In the genomic region with DNA sequence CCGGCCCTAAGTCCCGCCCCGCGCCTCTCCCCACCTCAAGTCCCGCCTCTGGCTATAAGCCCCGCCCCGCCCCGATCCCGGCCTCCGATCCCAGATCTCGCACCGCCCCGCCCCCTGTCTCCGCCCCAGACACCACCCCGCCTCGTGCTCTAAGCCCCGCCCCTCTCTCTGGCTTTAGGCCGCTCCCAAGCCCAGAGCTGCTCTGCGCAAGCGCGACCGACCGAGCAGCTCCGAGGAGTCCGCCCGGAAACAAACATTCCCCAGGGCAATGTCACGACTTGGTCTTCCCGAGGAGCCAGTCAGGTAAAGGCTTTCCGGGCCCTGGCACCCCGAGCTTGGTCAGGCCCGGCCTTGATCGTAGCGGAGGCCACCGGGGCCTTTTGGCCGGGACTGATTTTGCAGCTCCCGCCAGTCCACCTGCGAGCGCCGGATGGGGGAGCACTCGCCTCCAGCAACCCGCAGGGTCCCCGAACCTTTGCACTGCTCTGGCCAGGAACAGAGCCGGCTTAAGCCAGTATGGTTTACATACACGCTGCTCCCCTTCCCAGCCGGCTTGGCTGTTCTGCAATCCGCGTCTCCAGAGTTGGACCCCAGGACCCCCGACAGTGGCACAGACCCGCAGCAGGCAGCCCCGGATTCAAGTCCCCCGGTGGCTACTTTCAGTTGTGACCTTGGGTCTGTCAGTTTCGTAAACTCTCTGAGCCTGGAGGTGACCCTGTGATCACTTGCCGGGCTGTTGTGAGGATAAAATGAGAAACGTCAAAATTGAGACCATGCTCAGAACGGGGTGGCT, we compare ENCODE assay signal across 8 cellular contexts. TPM values are rescaled to one million over a fixed set of nuclear protein-coding genes. Genes with fewer than 3 reads are reported as not detected.
DNase-seq lines count a peak whose midpoint lies in the region; ATAC-seq and TF ChIP-seq lines count a peak whose summit lies in the region.

A gene (plus strand): TSS at position 200 of the 793 bp plus-strand sequence. CDS start 69 bp downstream, at position 269.

- peak within 1 kb of the TSS; percentile 73 for H3K27ac ChIP-seq in colonic mucosa

- CTCF ChIA-PET in BJ (lab: Yijun Ruan, JAX), result interaction anchor here (0.8 to 1.5 kb wide), 3 partner anchors 17 to 253 kb away, joined by 3 read pairs; no protein-coding TSS in a partner anchor

- H3K27me3 ChIP-seq in BJ (ENCODE audit: control insufficient read depth, insufficient read depth, low read length), result no peaks in the 10 kb centered on the region
- H3K27me3 ChIP-seq in colonic mucosa, result no peaks in the 10 kb centered on the region

- DNase-seq in BJ (ENCODE audit: low read depth) (peak; percentile 75), NCI-H446 treated with DMSO at 0.1 percent for 48 hours (lab: John Stamatoyannopoulos, UW) (peak; percentile 33), colonic mucosa (peak; percentile 99), left kidney (ENCODE audit: low read depth, low spot score) (peak; percentile 99)
- DNase-seq in activated CD4-positive, alpha-beta T cell treated with anti-CD3 and anti-CD28 coated beads for 48 hours, result peak; percentile 99
- DNase-seq in stimulated activated CD4-positive, alpha-beta T cell treated with anti-CD3 and anti-CD28 coated beads, Interleukin-1b, Interleukin-23, amount 100 ng/mL, for 48 hours, result peak; percentile 97

- intact Hi-C loops in colonic mucosa (cut with DNase I), result no loop called here

- POLR2A ChIA-PET in BJ (lab: Charles Lee), result no interaction called here

- peak within 1 kb of the TSS; percentile 92 to 95 for H3K9ac ChIP-seq in colonic mucosa (ENCODE audit: low read depth in 2 of 2, low read length in 2 of 2)

- peak; percentile 60 for TF ChIP-seq POLR2A in GM19099 (IDR thresholded peaks at IDR 0.05; ENCODE audit: extremely low read depth, insufficient read length, low read depth)

- H3K36me3 ChIP-seq in BJ (ENCODE audit: control insufficient read depth, insufficient read depth, low read length), result no peaks in the 10 kb centered on the region
- no peaks in the 10 kb centered on the region for H3K36me3 ChIP-seq in colonic mucosa

- H3K4me3 ChIP-seq in BJ (ENCODE audit: low read depth, low read length) (peak within 1 kb of the TSS; percentile 56), colonic mucosa (peak within 1 kb of the TSS; percentile 84)

- TF ChIP-seq CTCF in BJ (IDR thresholded peaks at IDR 0.05; ENCODE audit: insufficient read depth, low read depth, low read length), result peak; percentile 39
- TF ChIP-seq CTCF in colonic mucosa (IDR thresholded peaks at IDR 0.05), result no peak

- no peaks in the 10 kb centered on the region for H3K4me1 ChIP-seq in colonic mucosa

- ATAC-seq in HG03378 (IDR thresholded peaks at IDR 0.05; ENCODE audit: unreplicated experiment), result peak; percentile 74

- H3K9me3 ChIP-seq in colonic mucosa, result no peaks in the 10 kb centered on the region

RNA-seq across cellular contexts. Expression of the gene that starts here (rescaled TPM):
- polyA plus RNA-seq in BJ (2011; rRNA removed), result 3.9 and 5.2 TPM in 2 replicates
- 1.5 and 3.6 TPM in 2 replicates for polyA minus RNA-seq in BJ (2011; rRNA and poly(A)+ RNA removed)
- total RNA-seq in colonic mucosa, result 10 to 100 TPM; 12.7 to 17.7 TPM

Comparison
In these comparisons a context has a peak if more than half of its experiments do, and no peak if none do; other contexts are left out.
1. Peak in every context shown above with its lines: DNase-seq, ATAC-seq, H3K4me3 ChIP-seq and H3K27ac ChIP-seq.
2. DNase-seq: peak in every context shown above with its lines; median percentile 99 in activated CD4-positive, alpha-beta T cell treated with anti-CD3 and anti-CD28 coated beads for 48 hours; 99 in colonic mucosa; 99 in left kidney; 97 in stimulated activated CD4-positive, alpha-beta T cell treated with anti-CD3 and anti-CD28 coated beads, Interleukin-1b, Interleukin-23, amount 100 ng/mL, for 48 hours; 75 in BJ; 33 in NCI-H446 treated with DMSO at 0.1 percent for 48 hours.